Comparison of ENCODE assay signal across 18 cellular contexts in the genomic region with DNA sequence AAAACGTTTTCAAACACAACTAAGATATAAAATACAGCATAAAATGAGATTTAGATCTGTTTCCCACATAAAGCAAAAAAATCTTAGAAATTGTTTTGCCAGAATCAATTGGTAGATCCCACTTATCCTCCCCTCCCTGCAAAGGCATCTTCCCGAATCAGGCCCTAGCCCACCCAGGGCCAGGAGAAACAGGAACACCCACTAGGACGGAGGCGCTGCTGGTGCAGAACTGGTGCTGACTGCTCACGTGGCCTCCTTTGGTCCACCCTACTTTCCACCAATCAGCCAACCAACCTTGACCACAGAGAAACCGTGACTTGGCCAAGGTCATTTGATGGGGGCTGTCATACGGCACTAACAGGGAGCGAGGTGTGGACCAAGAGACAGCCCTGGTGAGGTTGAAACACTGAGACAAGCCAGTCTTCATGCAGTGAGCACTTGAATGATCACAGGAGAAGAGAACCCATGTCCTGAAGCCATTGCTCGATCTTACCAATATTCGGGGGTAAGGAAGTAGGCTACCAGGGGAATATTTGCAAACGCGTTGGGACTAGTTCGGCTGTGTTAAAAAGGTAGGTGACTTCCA. TPM values are rescaled to one million over a fixed set of nuclear protein-coding genes. Genes with fewer than 3 reads are reported as not detected.
DNase-seq lines count a peak whose midpoint lies in the region; ATAC-seq and TF ChIP-seq lines count a peak whose summit lies in the region.
"Had no signal": no experiment of that assay in that cellular context is flagged by ENCODE, and none has a peak within 500 bp of the region (broad histone marks: within the 10 kb centered on the region; RNA-seq: fewer than 3 reads in every experiment).

No MANE protein-coding gene starts in this region.

- peaks cover 61% of the 10 kb centered on the region for H4K20me1 ChIP-seq in neural progenitor cell (ENCODE audit: low read depth)

- no peak for DNase-seq in cardiac muscle cell (ENCODE audit: low read depth in 1 of 2, low spot score in 1 of 2)
- DNase-seq in heart left ventricle = no peak
- no peak for DNase-seq in activated T-helper 1 cell treated with anti-CD3 and anti-CD28 coated beads, Interleukin-12 subunit alpha, Interleukin-12 subunit beta, Interleukin-2, Interleukin-4 antibody, amounts not matched to agents 30 ng/mL and 10 ng/mL and 1 ng/mL, durations not matched to agents 14 hours and 24 hours and 36 hours (ENCODE audit: low spot score)
- DNase-seq in immature natural killer cell = no peak
- no peak for DNase-seq in C1 segment of cervical spinal cord (lab: John Stamatoyannopoulos, UW)
- DNase-seq in upper lobe of right lung = no peak
- no peak for DNase-seq in neural progenitor cell (ENCODE audit: low spot score)
- DNase-seq: amygdala, IMR-90, NCI-H2029, NCI-H510A, SHP77 had no signal

- no peak overlapping the region for H3K4me2 ChIP-seq in neural progenitor cell
- H3K4me2 ChIP-seq: GM23338 had no signal

- H3K4me1 ChIP-seq in cardiac muscle cell (ENCODE audit: low read depth) (peaks cover 4% of the 10 kb centered on the region), heart left ventricle (peaks cover 3 to 35% (median 13%) of the 10 kb centered on the region in 12 donors), upper lobe of right lung (peaks cover 10% of the 10 kb centered on the region), neural progenitor cell (peaks cover 5% of the 10 kb centered on the region)

- peaks cover 43% of the 10 kb centered on the region for H3K36me3 Mint-ChIP-seq in activated T-helper 1 cell treated with anti-CD3 and anti-CD28 coated beads, Interleukin-12 subunit alpha, Interleukin-12 subunit beta, Interleukin-2, Interleukin-4 antibody, amounts not matched to agents 30 ng/mL and 10 ng/mL and 1 ng/mL, durations not matched to agents 14 hours and 24 hours and 36 hours (ENCODE audit: low read depth)
- peaks cover 9 to 35% (median 18%) of the 10 kb centered on the region in 3 donors for H3K36me3 Mint-ChIP-seq in immature natural killer cell
- H3K36me3 Mint-ChIP-seq in neural progenitor cell = peaks cover 26% of the 10 kb centered on the region

- WGBS in heart left ventricle, 4 donors = 81 to 83% (median 82%) methylated on average over 13 of the region's 13 CpGs

- no peak overlapping the region for H3K9ac ChIP-seq in neural progenitor cell

- peaks cover 28% of the 10 kb centered on the region for H3K79me2 ChIP-seq in neural progenitor cell (ENCODE audit: low read depth)

- H3K27me3 Mint-ChIP-seq in activated T-helper 1 cell treated with anti-CD3 and anti-CD28 coated beads, Interleukin-12 subunit alpha, Interleukin-12 subunit beta, Interleukin-2, Interleukin-4 antibody, amounts not matched to agents 30 ng/mL and 10 ng/mL and 1 ng/mL, durations not matched to agents 14 hours and 24 hours and 36 hours (ENCODE audit: insufficient read depth) = no peaks in the 10 kb centered on the region
- peaks cover 4 to 16% (median 7%) of the 10 kb centered on the region in 3 donors for H3K27me3 Mint-ChIP-seq in immature natural killer cell (ENCODE audit: low read depth in 3 of 3)
- H3K27me3 Mint-ChIP-seq in neural progenitor cell (ENCODE audit: insufficient read depth, low read depth) = peaks cover 11% of the 10 kb centered on the region
- H3K27me3 Mint-ChIP-seq: memory B cell had no signal

- no peak for TF ChIP-seq POLR2A in heart left ventricle (IDR thresholded peaks at IDR 0.05)

- H3K27me3 ChIP-seq in cardiac muscle cell (no peaks in the 10 kb centered on the region), heart left ventricle (no peaks in the 10 kb centered on the region), upper lobe of right lung (no peaks in the 10 kb centered on the region), neural progenitor cell (no peaks in the 10 kb centered on the region)
- H3K27me3 ChIP-seq: neutrophil, vagina had no signal

- H3K9me3 Mint-ChIP-seq in activated T-helper 1 cell treated with anti-CD3 and anti-CD28 coated beads, Interleukin-12 subunit alpha, Interleukin-12 subunit beta, Interleukin-2, Interleukin-4 antibody, amounts not matched to agents 30 ng/mL and 10 ng/mL and 1 ng/mL, durations not matched to agents 14 hours and 24 hours and 36 hours = no peaks in the 10 kb centered on the region
- H3K9me3 Mint-ChIP-seq in immature natural killer cell (no peaks in the 10 kb centered on the region), neural progenitor cell (no peaks in the 10 kb centered on the region)
- H3K9me3 Mint-ChIP-seq: GM23338; memory B cell; T-helper 1 cell treated with Interleukin-12 subunit alpha and Interleukin-12 subunit beta and Interleukin-4 antibody, amounts not matched to agents 30 μg/mL and 1 μg/mL, for 36 hours had no signal

- H3K9me3 ChIP-seq in cardiac muscle cell (ENCODE audit: low read depth) (no peaks in the 10 kb centered on the region), heart left ventricle (no peaks in the 10 kb centered on the region), upper lobe of right lung (no peaks in the 10 kb centered on the region), neural progenitor cell (ENCODE audit: low read depth) (no peaks in the 10 kb centered on the region)
- H3K9me3 ChIP-seq: neutrophil, vagina had no signal

- H3K27ac Mint-ChIP-seq in activated T-helper 1 cell treated with anti-CD3 and anti-CD28 coated beads, Interleukin-12 subunit alpha, Interleukin-12 subunit beta, Interleukin-2, Interleukin-4 antibody, amounts not matched to agents 30 ng/mL and 10 ng/mL and 1 ng/mL, durations not matched to agents 14 hours and 24 hours and 36 hours = peak overlapping the region; percentile 84
- peak overlapping the region in 4 of 6 donors; percentile 12 to 66 (median 24) for H3K27ac Mint-ChIP-seq in immature natural killer cell
- no peak overlapping the region for H3K27ac Mint-ChIP-seq in neural progenitor cell
- H3K27ac Mint-ChIP-seq: GM23338, memory B cell had no signal

- no peak overlapping the region for H3K4me3 Mint-ChIP-seq in activated T-helper 1 cell treated with anti-CD3 and anti-CD28 coated beads, Interleukin-12 subunit alpha, Interleukin-12 subunit beta, Interleukin-2, Interleukin-4 antibody, amounts not matched to agents 30 ng/mL and 10 ng/mL and 1 ng/mL, durations not matched to agents 14 hours and 24 hours and 36 hours
- H3K4me3 Mint-ChIP-seq in immature natural killer cell (no peak overlapping the region), neural progenitor cell (no peak overlapping the region)
- H3K4me3 Mint-ChIP-seq: GM23338; memory B cell; T-helper 1 cell treated with Interleukin-12 subunit alpha and Interleukin-12 subunit beta and Interleukin-4 antibody, amounts not matched to agents 30 μg/mL and 1 μg/mL, for 36 hours had no signal

- H3K36me3 ChIP-seq in cardiac muscle cell = peaks cover 33% of the 10 kb centered on the region
- peaks cover 0 to 69% (median 67%) of the 10 kb centered on the region in 9 donors for H3K36me3 ChIP-seq in heart left ventricle
- peaks cover 73% of the 10 kb centered on the region for H3K36me3 ChIP-seq in upper lobe of right lung
- H3K36me3 ChIP-seq in neural progenitor cell = no peaks in the 10 kb centered on the region

- H3K4me3 ChIP-seq in cardiac muscle cell = no peak overlapping the region
- no peak overlapping the region for H3K4me3 ChIP-seq in heart left ventricle
- no peak overlapping the region for H3K4me3 ChIP-seq in upper lobe of right lung
- H3K4me3 ChIP-seq in neural progenitor cell = no peak overlapping the region
- H3K4me3 ChIP-seq: GM23338, vagina had no signal

- H2AFZ ChIP-seq in neural progenitor cell (replicated peaks) = no peak overlapping the region
- H2AFZ ChIP-seq: GM23338 had no signal

- H3K27ac ChIP-seq in cardiac muscle cell (peak overlapping the region; percentile 7), heart left ventricle (no peak overlapping the region), upper lobe of right lung (no peak overlapping the region), neural progenitor cell (no peak overlapping the region)
- H3K27ac ChIP-seq: neutrophil, vagina had no signal

- H3K4me1 Mint-ChIP-seq in activated T-helper 1 cell treated with anti-CD3 and anti-CD28 coated beads, Interleukin-12 subunit alpha, Interleukin-12 subunit beta, Interleukin-2, Interleukin-4 antibody, amounts not matched to agents 30 ng/mL and 10 ng/mL and 1 ng/mL, durations not matched to agents 14 hours and 24 hours and 36 hours (ENCODE audit: low read depth) = peaks cover 40% of the 10 kb centered on the region
- peaks cover 35 to 41% of the 10 kb centered on the region in 2 donors for H3K4me1 Mint-ChIP-seq in immature natural killer cell
- peaks cover 9% of the 10 kb centered on the region for H3K4me1 Mint-ChIP-seq in neural progenitor cell

- intact Hi-C loops in heart left ventricle (cut with DNase I) (no loop called here), upper lobe of right lung (cut with DNase I) (no loop called here)
- intact Hi-C loops in activated T-helper 1 cell treated with anti-CD3 and anti-CD28 coated beads, Interleukin-12 subunit alpha, Interleukin-12 subunit beta, Interleukin-2, Interleukin-4 antibody, amounts not matched to agents 30 ng/mL and 10 ng/mL and 1 ng/mL, durations not matched to agents 14 hours and 24 hours and 36 hours (cut with micrococcal nuclease) = no loop called here

- TF ChIP-seq CTCF in cardiac muscle cell (IDR thresholded peaks at IDR 0.05; ENCODE audit: low read depth, low read length) = no peak
- no peak for TF ChIP-seq CTCF in heart left ventricle (IDR thresholded peaks at IDR 0.05)
- no peak for TF ChIP-seq CTCF in upper lobe of right lung (IDR thresholded peaks at IDR 0.05)
- no peak for TF ChIP-seq CTCF in neural progenitor cell (IDR thresholded peaks at IDR 0.05)

- peaks cover 6% of the 10 kb centered on the region for H3F3A ChIP-seq in neural progenitor cell (ENCODE audit: low read depth)

- ATAC-seq in heart left ventricle (no peak), upper lobe of right lung (no peak), GM18498 (IDR thresholded peaks at IDR 0.05; ENCODE audit: unreplicated experiment) (no peak)
- ATAC-seq: GM23338 had no signal

RNA-seq across cellular contexts. Expression of gene SURF2, which starts 5.2 kb away (rescaled TPM):
- total RNA-seq in cardiac muscle cell (38.2 and 49.9 TPM in 2 replicates), heart left ventricle (10 to 100 TPM; 10.0 to 24.8 (median 13.6) TPM), upper lobe of right lung (12.0 TPM), neural progenitor cell (ENCODE audit: low replicate concordance) (16.0 and 19.6 TPM in 2 replicates)
- polyA plus RNA-seq in cardiac muscle cell (35.1 and 38.3 TPM in 2 replicates), heart left ventricle (10 to 100 TPM; 31.1 to 41.1 TPM), immature natural killer cell (10 to 100 TPM; 30.2 to 36.9 (median 34.5) TPM)
- total RNA-seq in activated T-helper 1 cell treated with anti-CD3 and anti-CD28 coated beads, Interleukin-12 subunit alpha, Interleukin-12 subunit beta, Interleukin-2, Interleukin-4 antibody, amounts not matched to agents 30 ng/mL and 10 ng/mL and 1 ng/mL, durations not matched to agents 14 hours and 24 hours and 36 hours = 28.6 and 30.9 TPM in 2 replicates

RNA-seq across cellular contexts. Expression of gene SURF1, which starts 5.3 kb away (rescaled TPM):
- total RNA-seq in cardiac muscle cell = 32.9 and 38.6 TPM in 2 replicates
- polyA plus RNA-seq in cardiac muscle cell = 88.2 and 88.3 TPM in 2 replicates
- 10 to 100 TPM; 36.8 to 58.1 (median 50.9) TPM for total RNA-seq in heart left ventricle
- 100 to 1,000 TPM in 1 of 2 donors, 10 to 100 TPM in 1; 70.8 to 104 TPM for polyA plus RNA-seq in heart left ventricle
- 36.3 and 37.7 TPM in 2 replicates for total RNA-seq in activated T-helper 1 cell treated with anti-CD3 and anti-CD28 coated beads, Interleukin-12 subunit alpha, Interleukin-12 subunit beta, Interleukin-2, Interleukin-4 antibody, amounts not matched to agents 30 ng/mL and 10 ng/mL and 1 ng/mL, durations not matched to agents 14 hours and 24 hours and 36 hours
- 100 to 1,000 TPM; 104 to 153 (median 131) TPM for polyA plus RNA-seq in immature natural killer cell
- 43.9 TPM for total RNA-seq in upper lobe of right lung
- 31.0 and 36.7 TPM in 2 replicates for total RNA-seq in neural progenitor cell (ENCODE audit: low replicate concordance)

RNA-seq across cellular contexts. Expression of gene RPL7A, which starts 13.6 kb away (rescaled TPM):
- total RNA-seq in cardiac muscle cell (2,223 and 2,233 TPM in 2 replicates), heart left ventricle (1,000 to 10,000 TPM in 4 of 9 donors, 100 to 1,000 TPM in 5; 845 to 1,270 (median 964) TPM), upper lobe of right lung (1,380 TPM), neural progenitor cell (ENCODE audit: low replicate concordance) (3,449 and 3,613 TPM in 2 replicates)
- polyA plus RNA-seq in cardiac muscle cell (404 and 480 TPM in 2 replicates), heart left ventricle (1,000 to 10,000 TPM; 1,266 to 2,727 TPM), immature natural killer cell (100 to 1,000 TPM; 459 to 791 (median 622) TPM)
- total RNA-seq in activated T-helper 1 cell treated with anti-CD3 and anti-CD28 coated beads, Interleukin-12 subunit alpha, Interleukin-12 subunit beta, Interleukin-2, Interleukin-4 antibody, amounts not matched to agents 30 ng/mL and 10 ng/mL and 1 ng/mL, durations not matched to agents 14 hours and 24 hours and 36 hours = 2,401 and 2,463 TPM in 2 replicates

RNA-seq across cellular contexts. Expression of gene MED22, which starts 13.7 kb away (rescaled TPM):
- total RNA-seq in cardiac muscle cell = 101 and 125 TPM in 2 replicates
- polyA plus RNA-seq in cardiac muscle cell = 60.6 and 74.9 TPM in 2 replicates
- total RNA-seq in heart left ventricle = 10 to 100 TPM; 15.5 to 33.8 (median 19.5) TPM
- polyA plus RNA-seq in heart left ventricle = 10 to 100 TPM; 12.3 to 30.7 TPM
- 37.9 and 40.5 TPM in 2 replicates for total RNA-seq in activated T-helper 1 cell treated with anti-CD3 and anti-CD28 coated beads, Interleukin-12 subunit alpha, Interleukin-12 subunit beta, Interleukin-2, Interleukin-4 antibody, amounts not matched to agents 30 ng/mL and 10 ng/mL and 1 ng/mL, durations not matched to agents 14 hours and 24 hours and 36 hours
- polyA plus RNA-seq in immature natural killer cell = 10 to 100 TPM in 1 of 3 donors, 1 to 10 TPM in 2; 5.2 to 27.4 (median 7.0) TPM
- total RNA-seq in upper lobe of right lung = 25.8 TPM
- total RNA-seq in neural progenitor cell (ENCODE audit: low replicate concordance) = 31.7 and 66.5 TPM in 2 replicates

RNA-seq across cellular contexts. Expression of gene SURF4, which starts 14.3 kb away (rescaled TPM):
- total RNA-seq in cardiac muscle cell (121 and 191 TPM in 2 replicates), heart left ventricle (100 to 1,000 TPM in 2 of 9 donors, 10 to 100 TPM in 7; 53.8 to 106 (median 77.8) TPM), upper lobe of right lung (142 TPM), neural progenitor cell (ENCODE audit: low replicate concordance) (102 and 155 TPM in 2 replicates)
- polyA plus RNA-seq in cardiac muscle cell (129 and 200 TPM in 2 replicates), heart left ventricle (100 to 1,000 TPM in 1 of 2 donors, 10 to 100 TPM in 1; 31.2 to 185 TPM), immature natural killer cell (100 to 1,000 TPM; 195 to 304 (median 198) TPM)
- 236 and 242 TPM in 2 replicates for total RNA-seq in activated T-helper 1 cell treated with anti-CD3 and anti-CD28 coated beads, Interleukin-12 subunit alpha, Interleukin-12 subunit beta, Interleukin-2, Interleukin-4 antibody, amounts not matched to agents 30 ng/mL and 10 ng/mL and 1 ng/mL, durations not matched to agents 14 hours and 24 hours and 36 hours
